ENCODE assay signal across 27 cellular contexts in genomic region chr12:29278673-29279420, GRCh38.
DNase-seq lines count a peak whose midpoint lies in the region; ATAC-seq and TF ChIP-seq lines count a peak whose summit lies in the region.
"Had no signal": no experiment of that assay in that cellular context is flagged by ENCODE, and none has a peak within 500 bp of the region (broad histone marks: within the 10 kb centered on the region; RNA-seq: fewer than 3 reads in every experiment).

No MANE protein-coding gene starts in this region.

- H3K4me3 ChIP-seq in adipocyte (ENCODE audit: low read length), result no peak overlapping the region
- H3K4me3 ChIP-seq in fibroblast of villous mesenchyme (ENCODE audit: low read depth, low read length), result no peak overlapping the region
- H3K4me3 ChIP-seq in subcutaneous abdominal adipose tissue (ENCODE audit: low read depth in 1 of 5, low read length in 5 of 5), result no peak overlapping the region
- H3K4me3 ChIP-seq in PC-3 (ENCODE audit: low read length), result no peak overlapping the region
- H3K4me3 ChIP-seq: BLaER1 treated with 17β-estradiol and CSF1 and Interleukin-3, amounts not matched to agents 10 nM and 100 nM; esophagus muscularis mucosa; heart right ventricle; left ventricle myocardium inferior; neural progenitor cell; prostate gland; tibial nerve had no signal

- H3K27ac ChIP-seq in subcutaneous abdominal adipose tissue (ENCODE audit: low read depth, low read length), result peak overlapping the region; percentile 2
- no peak overlapping the region for H3K27ac ChIP-seq in PC-3 (ENCODE audit: low read length)
- H3K27ac ChIP-seq: BLaER1 treated with 17β-estradiol and CSF1 and Interleukin-3, amounts not matched to agents 10 nM and 100 nM; esophagus muscularis mucosa; heart right ventricle; left ventricle myocardium inferior; neural progenitor cell; prostate gland; tibial nerve had no signal

- no peaks in the 10 kb centered on the region for H3K79me2 ChIP-seq in PC-3 (ENCODE audit: low read length)

- no peaks in the 10 kb centered on the region; the same call in 1 of the 2 replicates for H3K9me2 ChIP-seq in PC-3 (replicated peaks; ENCODE audit: low read length)

- no peaks in the 10 kb centered on the region for H3F3A ChIP-seq in PC-3 (ENCODE audit: low read length, unreplicated experiment)

- no peaks in the 10 kb centered on the region for H3K27me3 ChIP-seq in adipocyte (replicated peaks; ENCODE audit: control insufficient read depth, insufficient read depth, low read length)
- H3K27me3 ChIP-seq in subcutaneous abdominal adipose tissue (ENCODE audit: control insufficient read depth in 5 of 5, insufficient read depth in 4 of 5, low read length in 5 of 5), result no peaks in the 10 kb centered on the region
- no peaks in the 10 kb centered on the region for H3K27me3 ChIP-seq in PC-3 (ENCODE audit: low read length)
- H3K27me3 ChIP-seq: BLaER1 treated with 17β-estradiol and CSF1 and Interleukin-3, amounts not matched to agents 10 nM and 100 nM; esophagus muscularis mucosa; heart right ventricle; neural progenitor cell; tibial nerve had no signal

- peaks cover 29% of the 10 kb centered on the region for H3K4me1 ChIP-seq in adipocyte (ENCODE audit: control insufficient read depth, insufficient read depth, low read length)
- H3K4me1 ChIP-seq in subcutaneous abdominal adipose tissue (ENCODE audit: control insufficient read depth in 5 of 5, insufficient read depth in 5 of 5, low read length in 5 of 5), result peaks cover 2 to 32% (median 18%) of the 10 kb centered on the region in 5 donors
- H3K4me1 ChIP-seq in PC-3 (ENCODE audit: insufficient read depth, low read length), result no peaks in the 10 kb centered on the region
- H3K4me1 ChIP-seq: neural progenitor cell, prostate gland, tibial nerve had no signal

- no TSS peak for BruUV-seq in PC-3 (replicated peaks; lab: Mats Ljungman, UMichigan)

- H3K36me3 ChIP-seq in adipocyte (ENCODE audit: control insufficient read depth, insufficient read depth, low read length, severe bottlenecking) (no peaks in the 10 kb centered on the region), subcutaneous abdominal adipose tissue (ENCODE audit: control insufficient read depth in 5 of 5, insufficient read depth in 5 of 5, low read length in 5 of 5) (no peaks in the 10 kb centered on the region), PC-3 (ENCODE audit: low read depth, low read length) (no peaks in the 10 kb centered on the region)
- H3K36me3 ChIP-seq: left ventricle myocardium inferior, neural progenitor cell, prostate gland had no signal

- TF ChIP-seq CTCF in fibroblast of villous mesenchyme (IDR thresholded peaks at IDR 0.05; ENCODE audit: insufficient read depth, low read depth, low read length) (no peak), PC-3 (conservative IDR thresholded peaks at IDR 0.05; ENCODE audit: low read depth, low read length) (no peak)

- H3K4me2 ChIP-seq in PC-3 (ENCODE audit: low read length), result no peak overlapping the region
- H3K4me2 ChIP-seq: BLaER1 treated with 17β-estradiol and CSF1 and Interleukin-3, amounts not matched to agents 10 nM and 100 nM; neural progenitor cell had no signal

- no peaks in the 10 kb centered on the region for H4K20me1 ChIP-seq in PC-3 (ENCODE audit: low read length)
- H4K20me1 ChIP-seq: BLaER1 treated with 17β-estradiol and CSF1 and Interleukin-3, amounts not matched to agents 10 nM and 100 nM had no signal

- peak; percentile 45 for DNase-seq in GM04503 (ENCODE audit: low read depth)
- DNase-seq in adipocyte (ENCODE audit: low read depth), result peak; percentile 75
- DNase-seq in fibroblast of villous mesenchyme (ENCODE audit: low read depth), result peak; percentile 10
- no peak for DNase-seq in PC-3
- DNase-seq in KBM-7, result no peak
- no peak for DNase-seq in D341Med (ENCODE audit: low spot score)
- DNase-seq in T-helper 2 cell, result no peak
- DNase-seq: activated CD4-positive, alpha-beta T cell treated with anti-CD3 and anti-CD28 coated beads for 36 hours; activated naive CD4-positive, alpha-beta T cell treated with anti-CD3 and anti-CD28 coated beads, Interleukin-2, amount 50 U/mL, for 16 hours; activated T-cell treated with anti-CD3 and anti-CD28 coated beads, Interleukin-2, amount 50 U/mL, for 72 hours; Calu3; effector memory CD4-positive, alpha-beta T cell; GOT3; heart right ventricle; immature natural killer cell; left ventricle myocardium inferior; NCI-H1092; NCI-H2081; NCI-H524; stimulated activated CD4-positive, alpha-beta T cell treated with anti-CD3 and anti-CD28 coated beads, Interleukin-2, amount 100 ng/mL, for 24 hours; stimulated activated naive CD4-positive, alpha-beta T cell had no signal

- H3K9ac ChIP-seq in adipocyte (ENCODE audit: low read length) (no peak overlapping the region), subcutaneous abdominal adipose tissue (ENCODE audit: low read length in 5 of 5) (peak overlapping the region in 1 of 5 donors; percentile 44), PC-3 (ENCODE audit: low read length) (no peak overlapping the region)
- H3K9ac ChIP-seq: BLaER1 treated with 17β-estradiol and CSF1 and Interleukin-3, amounts not matched to agents 10 nM and 100 nM; neural progenitor cell had no signal

- no peak for ATAC-seq in PC-3
- ATAC-seq: activated CD4-positive, alpha-beta T cell treated with anti-CD3 and anti-CD28 coated beads for 36 hours; activated T-cell treated with anti-CD3 and anti-CD28 coated beads, Interleukin-2, amount 50 U/mL, for 72 hours; heart right ventricle had no signal

- POLR2A ChIA-PET in PC-3 (lab: Charles Lee; ENCODE audit: unreplicated experiment), result no interaction called here

- intact Hi-C loops in PC-3 (cut with micrococcal nuclease), result no loop called here

- no peak overlapping the region for H2AFZ ChIP-seq in PC-3 (ENCODE audit: low read length)
- H2AFZ ChIP-seq: neural progenitor cell had no signal

- H3K9me3 ChIP-seq in adipocyte (ENCODE audit: control insufficient read depth, low read length) (no peaks in the 10 kb centered on the region), subcutaneous abdominal adipose tissue (ENCODE audit: control insufficient read depth in 5 of 5, low read length in 5 of 5) (no peaks in the 10 kb centered on the region), PC-3 (ENCODE audit: low read length) (no peaks in the 10 kb centered on the region)
- H3K9me3 ChIP-seq: esophagus muscularis mucosa, heart right ventricle, left ventricle myocardium inferior, prostate gland, tibial nerve had no signal

- CTCF ChIA-PET in PC-3 (lab: Charles Lee), result no interaction called here

- in situ Hi-C loops in KBM-7 (cut with MboI; ENCODE audit: low pct_unique_long_range_greater_than_20kb, low sequenced_read_pairs), result no loop called here

Comparison
In these comparisons a context has a peak if more than half of its experiments do, and no peak if none do; other contexts are left out.
1. DNase-seq: peak in GM04503 (single experiment), adipocyte (single experiment) and fibroblast of villous mesenchyme (single experiment); none in PC-3 (single experiment), KBM-7 (single experiment), D341Med (single experiment) and T-helper 2 cell (0 of 5).